Comparison of ENCODE assay signal across 11 cellular contexts in the genomic region with DNA sequence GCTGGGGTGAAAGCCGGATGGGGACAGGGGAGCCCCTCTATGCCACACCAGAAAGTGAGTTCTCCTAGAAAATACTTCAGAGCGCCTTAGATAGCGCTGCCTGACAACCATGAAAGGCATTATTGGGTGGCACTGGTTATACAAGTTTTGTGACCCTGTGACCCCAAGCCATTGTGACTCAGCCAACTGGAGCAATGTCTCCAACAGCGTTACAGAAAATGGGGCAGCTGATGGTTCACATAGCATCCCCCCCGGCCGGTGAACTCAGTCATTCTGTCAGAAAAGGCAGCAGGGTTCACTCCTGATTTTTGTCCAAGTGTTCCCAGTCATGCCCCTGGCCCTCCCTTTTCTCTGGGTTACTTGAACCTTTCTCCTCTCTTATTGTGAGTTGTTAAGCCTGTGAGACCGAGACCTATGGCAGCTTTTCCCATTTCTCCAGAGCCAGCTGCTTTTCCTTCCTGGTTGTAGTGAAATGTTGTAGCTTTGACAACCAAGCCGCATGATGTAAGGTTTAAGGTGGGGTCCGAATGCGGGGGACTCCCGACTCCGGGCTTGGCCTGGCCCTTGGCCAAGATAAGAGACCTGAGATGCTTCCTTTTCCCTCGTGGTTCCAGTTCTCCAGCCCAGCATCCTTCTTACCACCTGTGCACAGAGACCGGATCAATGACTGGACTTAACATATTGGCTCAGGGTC. TPM values are rescaled to one million over a fixed set of nuclear protein-coding genes. Genes with fewer than 3 reads are reported as not detected.
DNase-seq lines count a peak whose midpoint lies in the region; ATAC-seq, FAIRE-seq and TF ChIP-seq lines count a peak whose summit lies in the region.
"Had no signal": no experiment of that assay in that cellular context is flagged by ENCODE, and none has a peak within 500 bp of the region (broad histone marks: within the 10 kb centered on the region; RNA-seq: fewer than 3 reads in every experiment).

No MANE protein-coding gene starts in this region.

- peak overlapping the region in 1 of 2 experiments; percentile 21 for H2BK12ac ChIP-seq in mesenchymal stem cell (ENCODE audit: low read length in 2 of 2)

- H3K14ac ChIP-seq in mesenchymal stem cell (ENCODE audit: low read length in 2 of 2): no peak overlapping the region

- TF ChIP-seq EP300 in suprapubic skin (IDR thresholded peaks at IDR 0.05): no peak

- no peak overlapping the region for H3K4me3 ChIP-seq in mesenchymal stem cell (ENCODE audit: insufficient read depth in 1 of 2, low read depth in 1 of 2, low read length in 2 of 2)
- H3K4me3 ChIP-seq in suprapubic skin: no peak overlapping the region

- H2BK15ac ChIP-seq in mesenchymal stem cell (ENCODE audit: low read depth, poor library complexity, severe bottlenecking): no peak overlapping the region

- peak overlapping the region; percentile 45 for H4K91ac ChIP-seq in mesenchymal stem cell (ENCODE audit: low read length)

- H3K36me3 ChIP-seq in mesenchymal stem cell (ENCODE audit: control insufficient read depth in 1 of 2, insufficient read depth in 2 of 2, low read depth in 1 of 2, low read length in 2 of 2): peaks cover 7 to 14% of the 10 kb centered on the region in 2 experiments
- no peaks in the 10 kb centered on the region for H3K36me3 ChIP-seq in suprapubic skin

- TF ChIP-seq POLR2A in suprapubic skin (IDR thresholded peaks at IDR 0.05): no peak

- H3K9me3 ChIP-seq in mesenchymal stem cell (ENCODE audit: control insufficient read depth, low read length) (peaks cover 4% of the 10 kb centered on the region), suprapubic skin (no peaks in the 10 kb centered on the region)

- H3K4ac ChIP-seq in mesenchymal stem cell (ENCODE audit: low read depth in 1 of 2, low read length in 2 of 2): no peak overlapping the region

- H3K4me2 ChIP-seq in mesenchymal stem cell (ENCODE audit: low read length, poor library complexity, severe bottlenecking): no peak overlapping the region

- no peak for TF ChIP-seq CTCF in suprapubic skin (IDR thresholded peaks at IDR 0.05)

- H3K27ac ChIP-seq in caudate nucleus (ENCODE audit: low read depth, low read length) (peak overlapping the region; percentile 28), mesenchymal stem cell (ENCODE audit: low read length, poor library complexity, severe bottlenecking) (no peak overlapping the region), suprapubic skin (peak overlapping the region; percentile 96)

- WGBS in mesenchymal stem cell: 91% methylated on average over 14 of the region's 14 CpGs
- 40% methylated on average over 14 of the region's 14 CpGs for WGBS in suprapubic skin

- H3K4me1 ChIP-seq in mesenchymal stem cell (ENCODE audit: control insufficient read depth, insufficient read depth, low read depth, low read length) (peaks cover 21% of the 10 kb centered on the region), suprapubic skin (peaks cover 99% of the 10 kb centered on the region)

- no peak overlapping the region for H3K23ac ChIP-seq in mesenchymal stem cell (ENCODE audit: low read length in 2 of 2)

- H2AK5ac ChIP-seq in mesenchymal stem cell (ENCODE audit: low read length, severe bottlenecking): no peak overlapping the region

- H2BK120ac ChIP-seq in mesenchymal stem cell (ENCODE audit: low read depth, low read length): no peak overlapping the region

- no peak overlapping the region for H3K18ac ChIP-seq in mesenchymal stem cell (ENCODE audit: low read depth in 1 of 2, low read length in 2 of 2)

- H2AFZ ChIP-seq in mesenchymal stem cell (ENCODE audit: low read depth, low read length): no peak overlapping the region

- DNase-seq in NCI-H146 (lab: John Stamatoyannopoulos, UW) (peak; percentile 45), caudate nucleus (lab: John Stamatoyannopoulos, UW) (peak in 2 of 61 donors; percentile 20 to 21), mesenchymal stem cell (peak; percentile 64), suprapubic skin (ENCODE audit: low spot score in 2 of 2) (no peak), urothelium cell line (ENCODE audit: low spot score) (no peak)
- DNase-seq in stimulated activated CD4-positive, alpha-beta T cell treated with anti-CD3 and anti-CD28 coated beads, Interleukin-2, amount 100 ng/mL, for 24 hours: no peak
- DNase-seq: activated CD4-positive, CD25-positive, alpha-beta regulatory T cell treated with anti-CD3 and anti-CD28 coated beads, Interleukin-2, amount 50 U/mL, for 72 hours; activated naive CD4-positive, alpha-beta T cell treated with Interleukin-2 at 50 U/mL for 16 hours; NCI-H1105 treated with DMSO at 0.1 percent for 48 hours had no signal

- H3K9ac ChIP-seq in mesenchymal stem cell (ENCODE audit: low read length): no peak overlapping the region

- ATAC-seq in HG03025 (IDR thresholded peaks at IDR 0.05; ENCODE audit: low FRiP score, unreplicated experiment): no peak
- ATAC-seq: left colon had no signal

- FAIRE-seq in urothelium cell line (lab: Jason Lieb, UNC): no peak

- H4K8ac ChIP-seq in mesenchymal stem cell (ENCODE audit: low read length): no peak overlapping the region

- no peaks in the 10 kb centered on the region for H3K27me3 ChIP-seq in mesenchymal stem cell (ENCODE audit: control insufficient read depth in 1 of 2, insufficient read depth in 1 of 2, low read length in 2 of 2)
- no peaks in the 10 kb centered on the region for H3K27me3 ChIP-seq in suprapubic skin

- H3K79me1 ChIP-seq in mesenchymal stem cell (replicated peaks; ENCODE audit: low read length, poor library complexity, severe bottlenecking): peaks cover 14% of the 10 kb centered on the region

- H2BK5ac ChIP-seq in mesenchymal stem cell (ENCODE audit: low read depth, low read length, poor library complexity, severe bottlenecking): no peak overlapping the region

RNA-seq across cellular contexts. Expression of gene CD9, which starts 22.0 kb away (rescaled TPM):
- 253 TPM for polyA plus RNA-seq in mesenchymal stem cell (2013, experiment 1 of 2)
- 270 TPM for polyA plus RNA-seq in mesenchymal stem cell (2013, experiment 2 of 2)
- total RNA-seq in suprapubic skin: 100 to 1,000 TPM; 420 to 548 (median 475) TPM

Comparison
In these comparisons a context has a peak if more than half of its experiments do, and no peak if none do; other contexts are left out.
1. DNase-seq: peak in NCI-H146 (single experiment) and mesenchymal stem cell (single experiment); none in suprapubic skin (0 of 2), stimulated activated CD4-positive, alpha-beta T cell treated with anti-CD3 and anti-CD28 coated beads, Interleukin-2, amount 100 ng/mL, for 24 hours (0 of 2) and urothelium cell line (single experiment).